ENCODE assay signal across 16 cellular contexts in the genomic region with DNA sequence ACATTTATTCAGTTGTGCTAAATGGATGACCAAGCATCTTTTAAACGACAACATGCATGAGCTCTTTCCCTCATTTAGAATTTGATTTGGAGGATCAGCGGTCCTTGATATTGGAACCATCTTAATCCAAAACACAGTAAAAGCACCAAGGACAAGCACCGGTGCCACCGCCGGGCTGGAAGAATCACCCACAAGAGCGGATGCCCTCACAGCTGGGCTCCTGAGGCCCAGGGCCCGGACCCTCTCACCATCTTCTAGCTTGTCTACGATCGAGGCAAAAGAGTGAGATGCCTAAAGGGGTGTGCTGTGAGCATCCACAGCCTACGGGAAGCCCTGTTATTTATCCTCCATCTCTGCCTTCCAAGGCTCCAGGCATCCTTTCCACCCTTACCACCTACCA.
DNase-seq lines count a peak whose midpoint lies in the region; ATAC-seq, FAIRE-seq and TF ChIP-seq lines count a peak whose summit lies in the region.
"Had no signal": no experiment of that assay in that cellular context is flagged by ENCODE, and none has a peak within 500 bp of the region (broad histone marks: within the 10 kb centered on the region; RNA-seq: fewer than 3 reads in every experiment).

No MANE protein-coding gene starts in this region.

- H3K36me3 ChIP-seq in heart right ventricle, result peaks cover 0 to 72% (median 16%) of the 10 kb centered on the region in 9 donors
- peaks cover 4% of the 10 kb centered on the region for H3K36me3 ChIP-seq in astrocyte (ENCODE audit: insufficient read depth, low read length)
- peaks cover 0 to 25% (median 18%) of the 10 kb centered on the region in 3 donors for H3K36me3 ChIP-seq in tibial artery

- H3K4me1 Mint-ChIP-seq in astrocyte (ENCODE audit: low read depth, unreplicated experiment) (peaks cover 27% of the 10 kb centered on the region), mesothelial cell of epicardium (peaks cover 15% of the 10 kb centered on the region)
- H3K4me1 Mint-ChIP-seq in stimulated activated naive B cell treated with anti-CD40 and anti-IgM and Interleukin-4, amounts not matched to agents 10 μg/mL and 1 μg/mL and 100 μg/mL, for 72 hours, result peaks cover 10 to 19% of the 10 kb centered on the region in 2 donors

- peak; percentile 61 for DNase-seq in cardiac septum (ENCODE audit: low spot score)
- no peak for DNase-seq in heart right ventricle
- no peak for DNase-seq in astrocyte (ENCODE audit: low read depth)
- DNase-seq in mesothelial cell of epicardium (ENCODE audit: low spot score in 2 of 2, unreplicated experiment in 2 of 2), result no peak
- no peak for DNase-seq in stimulated activated naive B cell treated with anti-CD40 and anti-IgM and Interleukin-4, amounts not matched to agents 10 μg/mL and 1 μg/mL and 100 μg/mL, for 72 hours
- DNase-seq in tibial artery, result no peak
- no peak for DNase-seq in 8988T
- DNase-seq in NCI-H2081 (lab: John Stamatoyannopoulos, UW), result no peak
- DNase-seq: CD4-positive, alpha-beta memory T cell; DMS79; GOT3; H9 had no signal

- H3K27ac Mint-ChIP-seq in astrocyte (ENCODE audit: unreplicated experiment) (peak overlapping the region; percentile 70), mesothelial cell of epicardium (peak overlapping the region; percentile 18)
- H3K27ac Mint-ChIP-seq in stimulated activated naive B cell treated with anti-CD40 and anti-IgM and Interleukin-4, amounts not matched to agents 10 μg/mL and 1 μg/mL and 100 μg/mL, for 72 hours, result peak overlapping the region; percentile 16
- H3K27ac Mint-ChIP-seq: B cell; CD4-positive, alpha-beta memory T cell; H9 had no signal

- intact Hi-C loops in cardiac septum (cut with DNase I) (no loop called here), heart right ventricle (cut with DNase I) (loop anchor here in 1 of 10 donors (10.0 kb wide), 1 partner anchor 1971 kb away; no protein-coding TSS in a partner anchor), tibial artery (cut with DNase I; ENCODE audit: low total_unique reads) (no loop called here)

- H3K9ac ChIP-seq in astrocyte (ENCODE audit: low read length), result no peak overlapping the region

- WGBS in heart right ventricle, 2 donors, result 96 to 97% methylated on average over 10 of the region's 10 CpGs

- H3K36me3 Mint-ChIP-seq in astrocyte (ENCODE audit: low read depth, unreplicated experiment) (peaks cover 14% of the 10 kb centered on the region), mesothelial cell of epicardium (peaks cover 27% of the 10 kb centered on the region)
- H3K36me3 Mint-ChIP-seq in stimulated activated naive B cell treated with anti-CD40 and anti-IgM and Interleukin-4, amounts not matched to agents 10 μg/mL and 1 μg/mL and 100 μg/mL, for 72 hours, result peaks cover 46% of the 10 kb centered on the region in 2 donors
- H3K36me3 Mint-ChIP-seq: CD4-positive, alpha-beta memory T cell had no signal

- no peak for ATAC-seq in heart right ventricle
- ATAC-seq in stimulated activated naive B cell treated with anti-CD40 and anti-IgM and Interleukin-4, amounts not matched to agents 10 μg/mL and 1 μg/mL and 100 μg/mL, for 72 hours (replicated peaks), result no peak

- H3K4me1 ChIP-seq in heart right ventricle (no peaks in the 10 kb centered on the region), astrocyte (ENCODE audit: insufficient read depth, low read length) (no peaks in the 10 kb centered on the region), tibial artery (no peaks in the 10 kb centered on the region)

- no peak overlapping the region for H2AFZ ChIP-seq in astrocyte (ENCODE audit: low read depth, low read length)

- TF ChIP-seq CTCF in heart right ventricle (IDR thresholded peaks at IDR 0.05) (no peak), astrocyte (IDR thresholded peaks at IDR 0.05; ENCODE audit: insufficient read depth, low read depth, low read length) (no peak), mesothelial cell of epicardium (IDR thresholded peaks at IDR 0.05; ENCODE audit: unreplicated experiment) (no peak), tibial artery (IDR thresholded peaks at IDR 0.05) (no peak)

- H3K27me3 Mint-ChIP-seq in astrocyte (ENCODE audit: low read depth, unreplicated experiment) (no peaks in the 10 kb centered on the region), mesothelial cell of epicardium (ENCODE audit: low read depth) (no peaks in the 10 kb centered on the region)
- H3K27me3 Mint-ChIP-seq in stimulated activated naive B cell treated with anti-CD40 and anti-IgM and Interleukin-4, amounts not matched to agents 10 μg/mL and 1 μg/mL and 100 μg/mL, for 72 hours, result no peaks in the 10 kb centered on the region
- H3K27me3 Mint-ChIP-seq: B cell had no signal

- H3K27me3 ChIP-seq in heart right ventricle (no peaks in the 10 kb centered on the region), astrocyte (ENCODE audit: insufficient read depth, low read length) (no peaks in the 10 kb centered on the region), tibial artery (no peaks in the 10 kb centered on the region)

- H3K9me3 Mint-ChIP-seq in astrocyte (ENCODE audit: unreplicated experiment) (peaks cover 2% of the 10 kb centered on the region), mesothelial cell of epicardium (peaks cover 4% of the 10 kb centered on the region)
- no peaks in the 10 kb centered on the region for H3K9me3 Mint-ChIP-seq in stimulated activated naive B cell treated with anti-CD40 and anti-IgM and Interleukin-4, amounts not matched to agents 10 μg/mL and 1 μg/mL and 100 μg/mL, for 72 hours
- H3K9me3 Mint-ChIP-seq: CD4-positive, alpha-beta memory T cell; H9 had no signal

- H3K4me3 Mint-ChIP-seq in astrocyte (ENCODE audit: unreplicated experiment) (no peak overlapping the region), mesothelial cell of epicardium (no peak overlapping the region)
- H3K4me3 Mint-ChIP-seq in stimulated activated naive B cell treated with anti-CD40 and anti-IgM and Interleukin-4, amounts not matched to agents 10 μg/mL and 1 μg/mL and 100 μg/mL, for 72 hours, result no peak overlapping the region
- H3K4me3 Mint-ChIP-seq: CD4-positive, alpha-beta memory T cell; H9 had no signal

- peaks cover 33% of the 10 kb centered on the region for H4K20me1 ChIP-seq in astrocyte (ENCODE audit: insufficient read depth, low read length)

- H3K9me3 ChIP-seq in heart right ventricle (no peaks in the 10 kb centered on the region), astrocyte (ENCODE audit: insufficient read depth, low read depth, low read length) (no peaks in the 10 kb centered on the region), tibial artery (no peaks in the 10 kb centered on the region)

- H3K4me3 ChIP-seq in heart right ventricle (no peak overlapping the region), astrocyte (ENCODE audit: insufficient read depth, low read depth, low read length) (no peak overlapping the region), tibial artery (no peak overlapping the region)

- no peak for FAIRE-seq in astrocyte (lab: Jason Lieb, UNC)
- FAIRE-seq: A204.1, GM12892 had no signal

- no peak overlapping the region for H3K4me2 ChIP-seq in astrocyte (ENCODE audit: low read length)

- peaks cover 8% of the 10 kb centered on the region for H3K79me2 ChIP-seq in astrocyte (ENCODE audit: insufficient read depth, low read length)

- H3K27ac ChIP-seq in heart right ventricle (no peak overlapping the region), astrocyte (ENCODE audit: low read depth, low read length) (no peak overlapping the region), tibial artery (no peak overlapping the region)
- H3K27ac ChIP-seq: C4-2B had no signal

Comparison
In these comparisons a context has a peak if more than half of its experiments do, and no peak if none do; other contexts are left out.
1. H3K27ac Mint-ChIP-seq: peak in every context shown above with its lines; median percentile 70 in astrocyte; 18 in mesothelial cell of epicardium; 16 in stimulated activated naive B cell treated with anti-CD40 and anti-IgM and Interleukin-4, amounts not matched to agents 10 μg/mL and 1 μg/mL and 100 μg/mL, for 72 hours.